ENCODE assay signal across 8 cellular contexts in the genomic region with DNA sequence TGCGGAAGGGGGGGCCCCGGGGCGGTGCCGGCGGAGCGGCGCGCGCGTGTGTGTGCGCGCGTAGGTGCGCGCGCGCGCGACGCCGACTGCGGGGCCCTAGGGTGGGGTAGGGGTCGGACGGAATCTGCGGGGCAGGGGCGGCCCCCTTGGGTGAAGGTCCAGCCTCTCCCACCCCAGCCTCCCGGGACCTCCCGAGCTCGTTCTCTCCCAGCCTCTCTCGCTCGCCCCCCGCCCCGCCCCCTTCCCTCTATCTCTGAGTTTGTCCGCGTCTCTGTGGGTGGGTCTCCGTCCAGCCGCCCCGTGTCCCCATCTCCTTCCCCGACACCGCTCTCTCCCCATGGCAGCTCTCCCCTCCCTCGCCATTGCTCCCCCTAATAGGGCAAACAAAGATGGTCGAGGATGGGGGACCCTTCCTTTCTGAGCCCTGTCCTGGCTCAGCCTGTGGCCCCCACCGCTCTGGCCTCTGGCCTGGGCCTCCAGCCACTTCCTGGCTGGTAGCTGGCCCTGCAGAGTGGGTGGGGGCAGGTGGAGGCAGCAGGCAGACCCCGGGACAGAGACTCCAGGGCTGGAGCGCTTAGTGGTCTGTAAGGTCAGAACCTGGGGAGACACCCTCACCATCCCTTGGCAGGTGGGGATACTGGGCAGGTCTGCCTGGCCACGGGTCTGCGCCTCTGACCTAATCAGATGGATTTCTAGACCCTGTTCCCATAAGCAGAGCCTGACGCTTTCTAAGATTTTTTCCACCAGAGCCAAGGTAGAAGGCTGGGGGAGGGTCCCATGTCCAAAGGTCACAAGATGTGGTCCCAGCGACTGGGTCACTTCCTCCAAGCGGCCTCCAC. TPM values are rescaled to one million over a fixed set of nuclear protein-coding genes. Genes with fewer than 3 reads are reported as not detected.
DNase-seq lines count a peak whose midpoint lies in the region; ATAC-seq, FAIRE-seq and TF ChIP-seq lines count a peak whose summit lies in the region.

No MANE protein-coding gene starts in this region.

- no peak for TF ChIP-seq CTCF in adrenal gland (IDR thresholded peaks at IDR 0.05)

- intact Hi-C loops in adrenal gland (cut with DNase I), result no loop called here

- ATAC-seq in HG02610 (IDR thresholded peaks at IDR 0.05; ENCODE audit: unreplicated experiment), result no peak
- no peak for ATAC-seq in HG02970 (IDR thresholded peaks at IDR 0.05; ENCODE audit: low FRiP score, unreplicated experiment)

- DNase-seq in adrenal gland, result no peak
- peak; percentile 55 for DNase-seq in islet precursor cell
- no peak for DNase-seq in small intestine
- DNase-seq in NCI-H526 treated with DMSO at 0.1 percent for 48 hours (lab: John Stamatoyannopoulos, UW), result no peak
- DNase-seq in NCI-H2196 (lab: John Stamatoyannopoulos, UW; ENCODE audit: unreplicated experiment), result no peak

- no peaks in the 10 kb centered on the region for H3K36me3 ChIP-seq in HUES48 (ENCODE audit: control insufficient read depth, insufficient read depth, low read length)
- no peaks in the 10 kb centered on the region for H3K36me3 ChIP-seq in adrenal gland (replicated peaks in 1 of 2)
- H3K36me3 ChIP-seq in small intestine (ENCODE audit: control insufficient read depth in 2 of 2, insufficient read depth in 2 of 2, low read length in 2 of 2), result no peaks in the 10 kb centered on the region

- no peak for FAIRE-seq in small intestine (lab: Jason Lieb, UNC)

- H3K27ac ChIP-seq in HUES48 (ENCODE audit: low read depth, low read length) (no peak overlapping the region), adrenal gland (peak overlapping the region in 3 of 5 donors; percentile 41 to 84 (median 64)), small intestine (ENCODE audit: low read depth in 1 of 2, low read length in 1 of 2) (no peak overlapping the region)

- H3K9me3 ChIP-seq in HUES48 (ENCODE audit: control insufficient read depth, insufficient read depth, low read length) (no peaks in the 10 kb centered on the region), adrenal gland (replicated peaks in 1 of 3) (no peaks in the 10 kb centered on the region), small intestine (ENCODE audit: control insufficient read depth, low read depth) (no peaks in the 10 kb centered on the region)

- peaks cover 18% of the 10 kb centered on the region for H3K27me3 ChIP-seq in HUES48 (ENCODE audit: control insufficient read depth, insufficient read depth, low read length)
- H3K27me3 ChIP-seq in adrenal gland, result no peaks in the 10 kb centered on the region
- no peaks in the 10 kb centered on the region for H3K27me3 ChIP-seq in small intestine (ENCODE audit: control insufficient read depth in 2 of 2, insufficient read depth in 2 of 2, low read length in 2 of 2)

- WGBS in adrenal gland, 4 donors, result 8 to 21% (median 16%) methylated on average over 10 to 50 of the region's 50 CpGs
- WGBS in small intestine, 3 donors, result 5 to 15% (median 14%) methylated on average over 19 to 50 of the region's 50 CpGs

- H3K9ac ChIP-seq in HUES48 (ENCODE audit: low read depth, low read length), result no peak overlapping the region

- H3K4me3 ChIP-seq in HUES48 (ENCODE audit: low read depth, low read length) (peak overlapping the region; percentile 61), adrenal gland (peak overlapping the region in 1 of 4 donors; percentile 66), small intestine (ENCODE audit: low read depth in 1 of 2, low read length in 2 of 2) (peak overlapping the region; percentile 38 to 66)

- TF ChIP-seq POLR2A in adrenal gland (IDR thresholded peaks at IDR 0.05), result no peak

- H3K4me1 ChIP-seq in HUES48 (ENCODE audit: control insufficient read depth, insufficient read depth, low read length) (no peaks in the 10 kb centered on the region; the same call in 1 of the 2 replicates), adrenal gland (replicated peaks in 1 of 2) (peaks cover 0 to 14% of the 10 kb centered on the region in 2 donors), small intestine (ENCODE audit: control insufficient read depth in 2 of 2, insufficient read depth in 1 of 2, low read depth in 1 of 2, low read length in 1 of 2) (no peaks in the 10 kb centered on the region)

RNA-seq across cellular contexts. Expression of a gene that starts 32.9 kb away (rescaled TPM):
- total RNA-seq in adrenal gland, result 10 to 100 TPM in 4 of 8 donors, 1 to 10 TPM in 4; 6.6 to 19.4 (median 10.0) TPM
- polyA plus RNA-seq in adrenal gland, result 10 to 100 TPM in 2 of 3 donors, 1 to 10 TPM in 1; 1.7 to 21.4 (median 19.7) TPM
- 10 to 100 TPM; 37.0 to 80.5 (median 73.1) TPM for polyA plus RNA-seq in small intestine

Comparison
In these comparisons a context has a peak if more than half of its experiments do, and no peak if none do; other contexts are left out.
1. H3K27ac ChIP-seq: peak in adrenal gland (3 of 5); none in HUES48 (single experiment) and small intestine (0 of 2).